ENCODE assay signal across 2 cellular contexts in the genomic region with DNA sequence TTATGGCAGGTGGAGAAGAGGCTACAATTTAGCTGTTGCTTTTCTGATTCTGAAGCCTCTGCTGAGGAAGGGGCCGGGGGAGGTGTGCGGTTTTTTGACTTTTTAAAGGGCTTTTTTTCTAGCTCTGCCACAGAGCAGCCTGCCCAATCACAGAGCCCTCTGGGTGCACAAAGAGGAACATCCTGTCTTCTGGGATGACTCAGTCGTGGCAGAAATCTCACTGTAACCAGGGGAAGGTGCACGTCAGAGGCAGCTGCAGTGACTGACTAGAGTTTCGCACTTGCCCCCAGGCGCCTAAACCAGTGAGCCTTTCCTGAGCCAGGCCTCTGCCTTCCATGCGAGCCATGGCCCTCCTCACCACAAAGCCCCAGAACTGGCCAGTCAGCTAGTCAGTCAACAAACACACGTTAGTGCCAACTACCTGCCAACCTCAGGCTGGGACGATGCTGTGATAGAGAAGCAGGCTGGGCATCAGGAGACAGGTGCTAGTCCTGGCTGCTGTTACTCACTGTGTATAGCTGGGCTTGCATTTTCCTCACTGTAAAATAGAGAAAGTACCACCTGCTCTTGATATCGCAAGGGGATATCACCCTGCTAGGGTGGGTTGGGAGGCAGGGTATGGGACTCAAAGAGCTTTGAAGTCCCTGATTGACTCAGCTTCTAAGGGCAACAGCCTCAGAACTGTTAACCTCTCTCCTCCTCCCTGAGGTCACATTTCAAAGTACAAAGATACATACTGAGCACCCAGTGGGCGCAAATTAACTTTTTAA.
TF ChIP-seq lines count a peak whose summit lies in the region.

No MANE protein-coding gene starts in this region.

TF ChIP-seq in HCT116, 20 proteins besides CTCF, POLR2A, EP300 and RAD21:
- no peak for TF ChIP-seq EZH2phosphoT487 (IDR thresholded peaks at IDR 0.05; ENCODE audit: borderline replicate concordance)
- no peak for TF ChIP-seq CEBPB (IDR thresholded peaks at IDR 0.05; ENCODE audit: low read depth)
- no peak for TF ChIP-seq JUND (IDR thresholded peaks at IDR 0.05)
- TF ChIP-seq ZFX (IDR thresholded peaks at IDR 0.05): no peak
- TF ChIP-seq EZH2 (IDR thresholded peaks at IDR 0.05): no peak
- TF ChIP-seq CBX3 (IDR thresholded peaks at IDR 0.05; ENCODE audit: low read depth): no peak
- no peak for TF ChIP-seq SP1 (IDR thresholded peaks at IDR 0.05; ENCODE audit: low read depth)
- TF ChIP-seq YY1 (IDR thresholded peaks at IDR 0.05; ENCODE audit: extremely low read depth, insufficient replicate concordance, low read depth, low read length): no peak
- no peak for TF ChIP-seq SIN3A (IDR thresholded peaks at IDR 0.05; ENCODE audit: low read depth)
- TF ChIP-seq POLR2AphosphoS5 (IDR thresholded peaks at IDR 0.05; ENCODE audit: low read depth, low read length): no peak
- TF ChIP-seq ELF1 (IDR thresholded peaks at IDR 0.05; ENCODE audit: borderline replicate concordance, low read depth): no peak

TF ChIP-seq in endothelial cell of umbilical vein, 7 proteins besides CTCF, POLR2A, EP300 and RAD21:
- TF ChIP-seq FOS (IDR thresholded peaks at IDR 0.05; ENCODE audit: borderline replicate concordance, insufficient read depth, low read length): peak; percentile 73
- no peak for TF ChIP-seq EZH2 (IDR thresholded peaks at IDR 0.05; ENCODE audit: borderline replicate concordance, low read depth, low read length, severe bottlenecking)
- TF ChIP-seq, protein P1, sequence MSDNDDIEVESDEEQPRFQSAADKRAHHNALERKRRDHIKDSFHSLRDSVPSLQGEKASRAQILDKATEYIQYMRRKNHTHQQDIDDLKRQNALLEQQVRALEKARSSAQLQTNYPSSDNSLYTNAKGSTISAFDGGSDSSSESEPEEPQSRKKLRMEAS (IDR thresholded peaks at IDR 0.05; ENCODE audit: insufficient read depth, insufficient read length): no peak
- TF ChIP-seq JUN (IDR thresholded peaks at IDR 0.05; ENCODE audit: borderline replicate concordance, insufficient read depth, insufficient read length, low read depth): peak; percentile 30
- TF ChIP-seq MYC (IDR thresholded peaks at IDR 0.05; ENCODE audit: low read depth, low read length): no peak
